Comparison of ENCODE assay signal across 1 cellular context in the genomic region with DNA sequence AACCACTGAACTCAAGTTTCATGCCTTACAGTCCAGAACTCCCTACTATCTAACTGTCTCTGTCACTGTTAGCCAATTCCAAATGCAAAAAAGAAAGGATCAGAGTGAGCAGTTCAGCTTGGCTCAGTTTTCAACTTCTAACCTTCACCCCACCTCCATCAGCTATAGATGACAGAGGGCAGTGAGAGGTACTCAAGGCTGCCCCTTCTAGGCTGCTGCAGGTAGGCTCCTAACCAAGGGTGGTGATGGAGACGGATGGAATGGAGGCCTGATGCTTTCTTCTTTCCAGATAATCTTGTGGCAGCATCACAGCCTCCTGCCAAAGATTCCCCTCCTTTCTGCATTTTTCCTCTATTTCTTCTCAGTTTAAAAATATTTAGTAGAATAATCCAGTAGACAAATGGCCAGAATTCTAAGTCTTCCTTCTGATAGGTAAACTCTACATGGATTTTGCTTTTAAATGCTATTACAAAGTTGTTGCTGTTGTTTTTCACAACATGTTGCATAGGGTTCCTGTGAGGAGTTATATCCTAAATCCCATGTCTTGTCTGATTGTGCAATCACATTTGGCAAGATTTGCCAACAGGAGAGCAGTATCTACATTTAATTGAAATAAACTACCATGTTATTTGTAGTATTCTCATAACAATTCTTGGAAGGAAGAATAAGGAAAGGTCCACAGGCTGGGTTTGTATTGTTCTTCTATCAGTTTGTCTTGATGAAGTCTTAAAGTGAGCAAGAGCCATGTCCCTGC.
TF ChIP-seq lines count a peak whose summit lies in the region.

No MANE protein-coding gene starts in this region.

TF ChIP-seq in K562, 482 proteins besides CTCF, POLR2A, EP300 and RAD21:
- TF ChIP-seq STAT5A (IDR thresholded peaks at IDR 0.05; ENCODE audit: borderline replicate concordance, low read length) (no peak), ZNF134 (CRISPR knock-in tag; conservative IDR thresholded peaks at IDR 0.05) (no peak), ZNF174 (CRISPR knock-in tag; IDR thresholded peaks at IDR 0.05) (no peak), C11orf30 (IDR thresholded peaks at IDR 0.05; ENCODE audit: low read depth) (no peak), HDGF (IDR thresholded peaks at IDR 0.05) (no peak), CEBPG (CRISPR knock-in tag; IDR thresholded peaks at IDR 0.05) (no peak), CEBPG (tag; conservative IDR thresholded peaks at IDR 0.05 in 1 of 2, IDR thresholded peaks at IDR 0.05 in 1 of 2) (peak; percentile 14 to 86; a peak in 2 of 4 replicates), ZNF512 (tag; IDR thresholded peaks at IDR 0.05) (no peak), CEBPB (tag; IDR thresholded peaks at IDR 0.05) (peak; percentile 80)
- TF ChIP-seq, protein P1, sequence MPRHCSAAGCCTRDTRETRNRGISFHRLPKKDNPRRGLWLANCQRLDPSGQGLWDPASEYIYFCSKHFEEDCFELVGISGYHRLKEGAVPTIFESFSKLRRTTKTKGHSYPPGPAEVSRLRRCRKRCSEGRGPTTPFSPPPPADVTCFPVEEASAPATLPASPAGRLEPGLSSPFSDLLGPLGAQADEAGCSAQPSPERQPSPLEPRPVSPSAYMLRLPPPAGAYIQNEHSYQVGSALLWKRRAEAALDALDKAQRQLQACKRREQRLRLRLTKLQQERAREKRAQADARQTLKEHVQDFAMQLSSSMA (CRISPR knock-in tag; IDR thresholded peaks at IDR 0.05) = no peak
- TF ChIP-seq, protein P2, sequence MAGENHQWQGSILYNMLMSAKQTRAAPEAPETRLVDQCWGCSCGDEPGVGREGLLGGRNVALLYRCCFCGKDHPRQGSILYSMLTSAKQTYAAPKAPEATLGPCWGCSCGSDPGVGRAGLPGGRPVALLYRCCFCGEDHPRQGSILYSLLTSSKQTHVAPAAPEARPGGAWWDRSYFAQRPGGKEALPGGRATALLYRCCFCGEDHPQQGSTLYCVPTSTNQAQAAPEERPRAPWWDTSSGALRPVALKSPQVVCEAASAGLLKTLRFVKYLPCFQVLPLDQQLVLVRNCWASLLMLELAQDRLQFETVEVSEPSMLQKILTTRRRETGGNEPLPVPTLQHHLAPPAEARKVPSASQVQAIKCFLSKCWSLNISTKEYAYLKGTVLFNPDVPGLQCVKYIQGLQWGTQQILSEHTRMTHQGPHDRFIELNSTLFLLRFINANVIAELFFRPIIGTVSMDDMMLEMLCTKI (IDR thresholded peaks at IDR 0.05; ENCODE audit: partially characterized antibody) = no peak
